ENCODE assay signal across 8 cellular contexts in genomic region chr3:69212411-69213160, GRCh38.
A peak's percentile ranks its signal among the peaks of the same experiment; 100 is the strongest.
DNase-seq lines count a peak whose midpoint lies in the region; ATAC-seq and TF ChIP-seq lines count a peak whose summit lies in the region.

No MANE protein-coding gene starts in this region.

- TF ChIP-seq CTCF in WERI-Rb-1 (IDR thresholded peaks at IDR 0.05; ENCODE audit: low read depth, low read length), result no peak

- H3K36me3 ChIP-seq in WERI-Rb-1, result no peaks in the 10 kb centered on the region

- ATAC-seq in GM18502 (IDR thresholded peaks at IDR 0.05; ENCODE audit: poor library complexity, unreplicated experiment) (peak; percentile 92), HG02763 (IDR thresholded peaks at IDR 0.05; ENCODE audit: unreplicated experiment) (peak; percentile 45), GM21528 (IDR thresholded peaks at IDR 0.05; ENCODE audit: low FRiP score, unreplicated experiment) (no peak)

- H3K27me3 ChIP-seq in WERI-Rb-1 (ENCODE audit: insufficient read depth, low read depth, severe bottlenecking), result no peaks in the 10 kb centered on the region

- no peak overlapping the region for H3K27ac ChIP-seq in WERI-Rb-1

- DNase-seq in RPMI7951 (ENCODE audit: low read depth) (peak; percentile 68), fibroblast of gingiva (ENCODE audit: low read depth) (peak; percentile 25), NCI-H446 (lab: John Stamatoyannopoulos, UW) (no peak), NCI-H2227 (lab: John Stamatoyannopoulos, UW; ENCODE audit: unreplicated experiment) (no peak), WERI-Rb-1 (no peak)

- no peaks in the 10 kb centered on the region for H3K9me3 ChIP-seq in WERI-Rb-1 (ENCODE audit: severe bottlenecking)

- no peak overlapping the region for H3K4me3 ChIP-seq in WERI-Rb-1 (ENCODE audit: low read depth, low read length)

Comparison
In these comparisons a context has a peak if more than half of its experiments do, and no peak if none do; other contexts are left out.
1. DNase-seq: peak in RPMI7951 (single experiment) and fibroblast of gingiva (single experiment); none in NCI-H446 (0 of 2), NCI-H2227 (single experiment) and WERI-Rb-1 (single experiment).